Comparison of ENCODE assay signal across 1 cellular context in the genomic region with DNA sequence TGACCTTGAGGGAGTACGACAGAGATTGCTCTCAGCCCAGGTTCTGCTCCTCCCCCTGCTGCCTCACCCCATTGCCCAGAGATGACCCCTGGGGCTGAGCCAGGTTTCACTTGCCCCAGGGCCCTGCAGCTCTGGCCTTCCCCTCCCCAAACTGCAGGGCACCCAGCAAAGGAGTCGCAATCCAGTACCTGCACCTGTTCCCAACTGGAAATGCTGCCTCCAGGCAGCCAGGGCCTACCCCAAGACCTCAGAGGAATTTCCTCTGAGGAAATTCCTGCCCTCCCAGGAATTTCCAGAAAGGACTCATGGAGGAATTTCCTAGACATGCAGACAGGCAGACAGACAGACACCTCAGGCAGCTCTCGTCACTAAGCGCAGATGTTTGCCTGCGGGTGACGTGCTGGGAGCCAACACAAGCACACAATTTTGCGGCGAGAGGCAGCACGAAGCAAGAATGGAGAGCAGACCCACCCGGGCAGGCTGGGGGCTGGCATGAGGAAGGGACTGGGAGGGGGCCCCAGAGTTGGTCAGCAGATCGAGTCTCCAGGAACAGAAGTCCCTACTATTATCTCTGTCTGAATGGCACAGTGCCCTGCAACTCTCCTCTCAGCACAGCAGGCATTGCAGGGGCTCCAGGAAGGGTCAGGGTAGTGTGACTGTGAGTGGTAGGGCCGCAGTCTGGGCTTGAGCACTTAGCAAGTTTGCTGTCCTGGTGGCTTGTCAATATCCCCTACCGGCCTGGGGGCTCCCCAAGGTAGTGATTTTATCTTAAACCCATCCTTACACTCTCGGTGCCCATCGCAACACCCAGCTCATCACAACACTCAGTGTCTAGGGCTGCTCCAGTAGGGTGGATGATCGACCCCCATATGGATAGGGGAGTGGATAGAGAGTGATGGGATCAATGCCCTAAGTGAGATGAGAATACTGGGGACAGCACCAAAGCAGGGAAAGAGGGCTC.
TF ChIP-seq lines count a peak whose summit lies in the region.

No MANE protein-coding gene starts in this region.

TF ChIP-seq in WTC11, 78 proteins besides CTCF, POLR2A, EP300 and RAD21 (continued from another document):
- TF ChIP-seq, protein P1, sequence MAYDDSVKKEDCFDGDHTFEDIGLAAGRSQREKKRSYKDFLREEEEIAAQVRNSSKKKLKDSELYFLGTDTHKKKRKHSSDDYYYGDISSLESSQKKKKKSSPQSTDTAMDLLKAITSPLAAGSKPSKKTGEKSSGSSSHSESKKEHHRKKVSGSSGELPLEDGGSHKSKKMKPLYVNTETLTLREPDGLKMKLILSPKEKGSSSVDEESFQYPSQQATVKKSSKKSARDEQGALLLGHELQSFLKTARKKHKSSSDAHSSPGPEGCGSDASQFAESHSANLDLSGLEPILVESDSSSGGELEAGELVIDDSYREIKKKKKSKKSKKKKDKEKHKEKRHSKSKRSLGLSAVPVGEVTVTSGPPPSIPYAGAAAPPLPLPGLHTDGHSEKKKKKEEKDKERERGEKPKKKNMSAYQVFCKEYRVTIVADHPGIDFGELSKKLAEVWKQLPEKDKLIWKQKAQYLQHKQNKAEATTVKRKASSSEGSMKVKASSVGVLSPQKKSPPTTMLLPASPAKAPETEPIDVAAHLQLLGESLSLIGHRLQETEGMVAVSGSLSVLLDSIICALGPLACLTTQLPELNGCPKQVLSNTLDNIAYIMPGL (CRISPR knock-in tag; IDR thresholded peaks at IDR 0.05) = no peak
- TF ChIP-seq, protein P2, sequence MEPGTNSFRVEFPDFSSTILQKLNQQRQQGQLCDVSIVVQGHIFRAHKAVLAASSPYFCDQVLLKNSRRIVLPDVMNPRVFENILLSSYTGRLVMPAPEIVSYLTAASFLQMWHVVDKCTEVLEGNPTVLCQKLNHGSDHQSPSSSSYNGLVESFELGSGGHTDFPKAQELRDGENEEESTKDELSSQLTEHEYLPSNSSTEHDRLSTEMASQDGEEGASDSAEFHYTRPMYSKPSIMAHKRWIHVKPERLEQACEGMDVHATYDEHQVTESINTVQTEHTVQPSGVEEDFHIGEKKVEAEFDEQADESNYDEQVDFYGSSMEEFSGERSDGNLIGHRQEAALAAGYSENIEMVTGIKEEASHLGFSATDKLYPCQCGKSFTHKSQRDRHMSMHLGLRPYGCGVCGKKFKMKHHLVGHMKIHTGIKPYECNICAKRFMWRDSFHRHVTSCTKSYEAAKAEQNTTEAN (CRISPR knock-in tag; IDR thresholded peaks at IDR 0.05) = no peak
- TF ChIP-seq NR1H2 (CRISPR knock-in tag; IDR thresholded peaks at IDR 0.05) = no peak
- no peak for TF ChIP-seq KAT7 (CRISPR knock-in tag; IDR thresholded peaks at IDR 0.05; ENCODE audit: borderline replicate concordance)
- TF ChIP-seq ZNF232 (CRISPR knock-in tag; IDR thresholded peaks at IDR 0.05) = no peak
- no peak for TF ChIP-seq FOXK1 (CRISPR knock-in tag; IDR thresholded peaks at IDR 0.05)
- no peak for TF ChIP-seq MXD4 (CRISPR knock-in tag; IDR thresholded peaks at IDR 0.05; ENCODE audit: borderline replicate concordance)
- TF ChIP-seq, protein P3, sequence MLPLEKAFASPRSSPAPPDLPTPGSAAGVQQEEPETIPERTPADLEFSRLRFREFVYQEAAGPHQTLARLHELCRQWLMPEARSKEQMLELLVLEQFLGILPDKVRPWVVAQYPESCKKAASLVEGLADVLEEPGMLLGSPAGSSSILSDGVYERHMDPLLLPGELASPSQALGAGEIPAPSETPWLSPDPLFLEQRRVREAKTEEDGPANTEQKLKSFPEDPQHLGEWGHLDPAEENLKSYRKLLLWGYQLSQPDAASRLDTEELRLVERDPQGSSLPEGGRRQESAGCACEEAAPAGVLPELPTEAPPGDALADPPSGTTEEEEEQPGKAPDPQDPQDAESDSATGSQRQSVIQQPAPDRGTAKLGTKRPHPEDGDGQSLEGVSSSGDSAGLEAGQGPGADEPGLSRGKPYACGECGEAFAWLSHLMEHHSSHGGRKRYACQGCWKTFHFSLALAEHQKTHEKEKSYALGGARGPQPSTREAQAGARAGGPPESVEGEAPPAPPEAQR (CRISPR knock-in tag; IDR thresholded peaks at IDR 0.05) = no peak
